ENCODE assay signal across 8 cellular contexts in genomic region chr21:31335957-31336738, GRCh38. TPM values are rescaled to one million over a fixed set of nuclear protein-coding genes. Genes with fewer than 3 reads are reported as not detected.
A peak's percentile ranks its signal among the peaks of the same experiment; 100 is the strongest.
DNase-seq lines count a peak whose midpoint lies in the region; ATAC-seq and TF ChIP-seq lines count a peak whose summit lies in the region.

No MANE protein-coding gene starts in this region.

- peak overlapping the region; percentile 71 for H3K27ac Mint-ChIP-seq in activated CD4-positive, alpha-beta T cell treated with anti-CD3 and anti-CD28 coated beads for 36 hours
- no peak overlapping the region for H3K27ac Mint-ChIP-seq in mesothelial cell of epicardium

- H3K9me3 ChIP-seq in PC-9 (ENCODE audit: insufficient read depth, low read depth), result no peaks in the 10 kb centered on the region

- H3K4me2 ChIP-seq in PC-9, result 0 out of 2 replicates have a peak overlapping the region, but pooled peaks have one; percentile 26

- no peaks in the 10 kb centered on the region for H3K27me3 ChIP-seq in PC-9 (ENCODE audit: insufficient read depth, low read depth)

- peak; percentile 70 for DNase-seq in activated CD4-positive, alpha-beta T cell treated with anti-CD3 and anti-CD28 coated beads for 36 hours
- no peak for DNase-seq in activated CD4-positive, alpha-beta T cell treated with anti-CD3 and anti-CD28 coated beads, Interleukin-2, amount 50 U/mL, for 1 hour
- DNase-seq in PC-9, result peak in 1 of 2 experiments; percentile 56
- DNase-seq in epithelial cell of esophagus (ENCODE audit: low read depth), result peak; percentile 91
- peak; percentile 77 for DNase-seq in renal cortical epithelial cell (ENCODE audit: low read depth)
- no peak for DNase-seq in mesothelial cell of epicardium (ENCODE audit: low spot score in 2 of 2, unreplicated experiment in 2 of 2)
- no peak for DNase-seq in NCI-H526 (lab: John Stamatoyannopoulos, UW)

- no peaks in the 10 kb centered on the region for H4K20me1 ChIP-seq in PC-9 (ENCODE audit: insufficient read depth)

- peaks cover 53% of the 10 kb centered on the region for H3K36me3 Mint-ChIP-seq in activated CD4-positive, alpha-beta T cell treated with anti-CD3 and anti-CD28 coated beads for 36 hours (ENCODE audit: low read depth)
- H3K36me3 Mint-ChIP-seq in mesothelial cell of epicardium, result peaks cover 6% of the 10 kb centered on the region

- intact Hi-C loops in activated CD4-positive, alpha-beta T cell treated with anti-CD3 and anti-CD28 coated beads for 36 hours (cut with DNase I, micrococcal nuclease), result loop anchor here (1.0 kb wide), 2 partner anchors 10 to 18 kb away; no protein-coding TSS in a partner anchor
- intact Hi-C loops in PC-9 (cut with micrococcal nuclease; ENCODE audit: unreplicated experiment), result no loop called here

- CTCF ChIA-PET in activated CD4-positive, alpha-beta T cell treated with anti-CD3 and anti-CD28 coated beads for 36 hours (lab: Charles Lee), result interaction anchor here (0.7 to 1.5 kb wide), 3 partner anchors 9 to 137 kb away, joined by 3 to 7 read pairs (median 3); no protein-coding TSS in a partner anchor
- CTCF ChIA-PET in PC-9 (lab: Charles Lee), result no interaction called here

- no peak for TF ChIP-seq CTCF in PC-9 (conservative IDR thresholded peaks at IDR 0.05)
- TF ChIP-seq CTCF in epithelial cell of esophagus (IDR thresholded peaks at IDR 0.05; ENCODE audit: insufficient read depth, low read depth, low read length, missing control alignments), result no peak
- TF ChIP-seq CTCF in mesothelial cell of epicardium (IDR thresholded peaks at IDR 0.05; ENCODE audit: unreplicated experiment), result no peak

- H3K9me3 Mint-ChIP-seq in activated CD4-positive, alpha-beta T cell treated with anti-CD3 and anti-CD28 coated beads for 36 hours (ENCODE audit: low read depth), result no peaks in the 10 kb centered on the region
- H3K9me3 Mint-ChIP-seq in mesothelial cell of epicardium, result no peaks in the 10 kb centered on the region

- H3K27ac ChIP-seq in PC-9, result no peak overlapping the region

- H3K4me3 ChIP-seq in PC-9 (no peak overlapping the region), epithelial cell of esophagus (ENCODE audit: low read length) (no peak overlapping the region)

- H3K79me2 ChIP-seq in PC-9 (ENCODE audit: low read depth), result peaks cover 37% of the 10 kb centered on the region

- H3K4me3 Mint-ChIP-seq in activated CD4-positive, alpha-beta T cell treated with anti-CD3 and anti-CD28 coated beads for 36 hours, result no peak overlapping the region
- H3K4me3 Mint-ChIP-seq in mesothelial cell of epicardium, result no peak overlapping the region

- H3K4me1 ChIP-seq in PC-9 (replicated peaks; ENCODE audit: insufficient read depth), result peaks cover 12% of the 10 kb centered on the region

- H3F3A ChIP-seq in PC-9 (ENCODE audit: insufficient read depth, low read depth), result no peaks in the 10 kb centered on the region

- no peaks in the 10 kb centered on the region for H3K27me3 Mint-ChIP-seq in activated CD4-positive, alpha-beta T cell treated with anti-CD3 and anti-CD28 coated beads for 36 hours
- no peaks in the 10 kb centered on the region for H3K27me3 Mint-ChIP-seq in mesothelial cell of epicardium (ENCODE audit: low read depth)

- peak; percentile 81 for ATAC-seq in activated CD4-positive, alpha-beta T cell treated with anti-CD3 and anti-CD28 coated beads for 36 hours
- no peak for ATAC-seq in GM18511 (IDR thresholded peaks at IDR 0.05; ENCODE audit: unreplicated experiment)

- POLR2A ChIA-PET in activated CD4-positive, alpha-beta T cell treated with anti-CD3 and anti-CD28 coated beads for 36 hours (lab: Charles Lee), result interaction anchor here (0.6 kb wide), 2 partner anchors 10 to 223 kb away, joined by 4 to 6 read pairs; no protein-coding TSS in a partner anchor
- POLR2A ChIA-PET in PC-9 (lab: Charles Lee; ENCODE audit: unreplicated experiment), result no interaction called here

- no peak overlapping the region for H2AFZ ChIP-seq in PC-9

- no peaks in the 10 kb centered on the region for H3K9me2 ChIP-seq in PC-9 (ENCODE audit: insufficient read depth)

- no peaks in the 10 kb centered on the region for H3K36me3 ChIP-seq in PC-9 (ENCODE audit: low read depth)

- peaks cover 73% of the 10 kb centered on the region for H3K4me1 Mint-ChIP-seq in activated CD4-positive, alpha-beta T cell treated with anti-CD3 and anti-CD28 coated beads for 36 hours
- H3K4me1 Mint-ChIP-seq in mesothelial cell of epicardium, result peaks cover 17% of the 10 kb centered on the region

- no TSS peak for BruUV-seq in PC-9 (replicated peaks; lab: Mats Ljungman, UMichigan)

RNA-seq across cellular contexts. Expression of gene TIAM1, which starts 7.9 kb away (rescaled TPM):
- 10 to 100 TPM; 60.7 to 72.6 TPM for total RNA-seq in activated CD4-positive, alpha-beta T cell treated with anti-CD3 and anti-CD28 coated beads for 36 hours
- total RNA-seq in PC-9 (2021) (19.7 and 22.5 TPM in 2 replicates), renal cortical epithelial cell (5.9 and 7.6 TPM in 2 replicates), mesothelial cell of epicardium (49.7 to 54.6 TPM (median 53.4 TPM) in 3 replicates)

Comparison
In these comparisons a context has a peak if more than half of its experiments do, and no peak if none do; other contexts are left out.
1. DNase-seq: peak in activated CD4-positive, alpha-beta T cell treated with anti-CD3 and anti-CD28 coated beads for 36 hours (single experiment), epithelial cell of esophagus (single experiment) and renal cortical epithelial cell (single experiment); none in activated CD4-positive, alpha-beta T cell treated with anti-CD3 and anti-CD28 coated beads, Interleukin-2, amount 50 U/mL, for 1 hour (single experiment), mesothelial cell of epicardium (0 of 2) and NCI-H526 (0 of 2).